Comparison of ENCODE assay signal across 24 cellular contexts in the genomic region with DNA sequence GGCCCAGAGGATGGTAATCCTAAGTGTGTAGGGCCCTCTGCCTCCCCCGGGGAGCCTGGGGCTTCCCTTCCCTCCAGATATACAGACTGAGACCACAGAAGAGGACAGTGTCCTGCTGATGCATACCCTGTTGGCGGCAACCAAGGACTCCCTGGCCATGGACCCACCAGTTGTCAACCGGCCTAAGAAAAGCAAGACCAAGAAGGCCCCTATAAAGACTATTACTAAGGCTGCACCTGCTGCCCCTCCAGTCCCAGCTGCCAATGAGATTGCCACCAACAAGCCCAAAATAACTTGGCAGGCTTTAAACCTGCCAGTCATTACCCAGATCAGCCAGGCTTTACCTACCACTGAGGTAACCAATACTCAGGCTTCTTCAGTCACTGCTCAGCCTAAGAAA. TPM values are rescaled to one million over a fixed set of nuclear protein-coding genes. Genes with fewer than 3 reads are reported as not detected.
DNase-seq lines count a peak whose midpoint lies in the region; ATAC-seq and TF ChIP-seq lines count a peak whose summit lies in the region.
"Had no signal": no experiment of that assay in that cellular context is flagged by ENCODE, and none has a peak within 500 bp of the region (broad histone marks: within the 10 kb centered on the region; RNA-seq: fewer than 3 reads in every experiment).

No MANE protein-coding gene starts in this region.

- H3K36me3 Mint-ChIP-seq in activated naive CD8-positive, alpha-beta T cell treated with anti-CD3 and anti-CD28 coated beads, Interleukin-2, amount 10 ng/mL, durations not matched to agents 7 days and 5 days = no peaks in the 10 kb centered on the region
- no peaks in the 10 kb centered on the region for H3K36me3 Mint-ChIP-seq in activated naive CD8-positive, alpha-beta T cell treated with anti-CD3 and anti-CD28 coated beads for 36 hours
- H3K36me3 Mint-ChIP-seq in brain (peaks cover 32% of the 10 kb centered on the region), nephron (ENCODE audit: low read depth) (peaks cover 35% of the 10 kb centered on the region)

- no peaks in the 10 kb centered on the region for H3K9me3 Mint-ChIP-seq in activated naive CD8-positive, alpha-beta T cell treated with anti-CD3 and anti-CD28 coated beads, Interleukin-2, amount 10 ng/mL, durations not matched to agents 7 days and 5 days
- H3K9me3 Mint-ChIP-seq in activated naive CD8-positive, alpha-beta T cell treated with anti-CD3 and anti-CD28 coated beads for 36 hours = no peaks in the 10 kb centered on the region
- H3K9me3 Mint-ChIP-seq in brain (no peaks in the 10 kb centered on the region), nephron (peaks cover 9% of the 10 kb centered on the region)
- H3K9me3 Mint-ChIP-seq: activated B cell treated with CpG ODN at 0.5 μM for 24 hours; dendritic cell treated with granulocyte-macrophage colony-stimulating factor and Interleukin-4, amounts not matched to agents 40 ng/mL and 50 ng/mL, for 4 days had no signal

- H2AFZ ChIP-seq in hepatocyte = no peak overlapping the region

- no peaks in the 10 kb centered on the region for H3K79me2 ChIP-seq in hepatocyte

- peak overlapping the region; percentile 94 for H3K4me3 Mint-ChIP-seq in activated naive CD8-positive, alpha-beta T cell treated with anti-CD3 and anti-CD28 coated beads, Interleukin-2, amount 10 ng/mL, durations not matched to agents 7 days and 5 days
- no peak overlapping the region for H3K4me3 Mint-ChIP-seq in activated naive CD8-positive, alpha-beta T cell treated with anti-CD3 and anti-CD28 coated beads for 36 hours
- H3K4me3 Mint-ChIP-seq in brain = peak overlapping the region; percentile 87 to 98 (median 95)
- H3K4me3 Mint-ChIP-seq in nephron = peak overlapping the region; percentile 90 to 99 (median 96)
- H3K4me3 Mint-ChIP-seq: dendritic cell treated with granulocyte-macrophage colony-stimulating factor and Interleukin-4, amounts not matched to agents 40 ng/mL and 50 ng/mL, for 4 days had no signal

- ATAC-seq in activated naive CD8-positive, alpha-beta T cell treated with anti-CD3 and anti-CD28 coated beads, Interleukin-2, amount 10 ng/mL, durations not matched to agents 7 days and 5 days (ENCODE audit: low read depth) = no peak
- ATAC-seq: mucosa of descending colon had no signal

- no peaks in the 10 kb centered on the region for H4K20me1 ChIP-seq in hepatocyte (ENCODE audit: insufficient read depth, poor library complexity, severe bottlenecking)
- H4K20me1 ChIP-seq: BLaER1 treated with 17β-estradiol and CSF1 and Interleukin-3, amounts not matched to agents 10 nM and 100 nM had no signal

- H3K9me2 ChIP-seq in hepatocyte (replicated peaks; ENCODE audit: insufficient read depth) = no peaks in the 10 kb centered on the region

- H3K27ac Mint-ChIP-seq in activated naive CD8-positive, alpha-beta T cell treated with anti-CD3 and anti-CD28 coated beads, Interleukin-2, amount 10 ng/mL, durations not matched to agents 7 days and 5 days = no peak overlapping the region
- no peak overlapping the region for H3K27ac Mint-ChIP-seq in activated naive CD8-positive, alpha-beta T cell treated with anti-CD3 and anti-CD28 coated beads for 36 hours
- H3K27ac Mint-ChIP-seq in brain (peak overlapping the region in 3 of 5 experiments; percentile 97 to 99 (median 98)), nephron (peak overlapping the region in 2 of 3 experiments; percentile 55 to 86)
- H3K27ac Mint-ChIP-seq: activated B cell treated with CpG ODN at 0.5 μM for 24 hours had no signal

- no peaks in the 10 kb centered on the region for H3K27me3 Mint-ChIP-seq in activated naive CD8-positive, alpha-beta T cell treated with anti-CD3 and anti-CD28 coated beads, Interleukin-2, amount 10 ng/mL, durations not matched to agents 7 days and 5 days
- H3K27me3 Mint-ChIP-seq in activated naive CD8-positive, alpha-beta T cell treated with anti-CD3 and anti-CD28 coated beads for 36 hours = no peaks in the 10 kb centered on the region
- H3K27me3 Mint-ChIP-seq in brain (peaks cover 4% of the 10 kb centered on the region), nephron (ENCODE audit: low read depth) (no peaks in the 10 kb centered on the region)
- H3K27me3 Mint-ChIP-seq: activated B cell treated with CpG ODN at 0.5 μM for 24 hours had no signal

- CTCF ChIA-PET in RWPE1 (lab: Yijun Ruan, JAX) = no interaction called here

- H3K27ac ChIP-seq in RWPE1 = no peak overlapping the region
- H3K27ac ChIP-seq in hepatocyte = no peak overlapping the region
- H3K27ac ChIP-seq: BLaER1 treated with 17β-estradiol and CSF1 and Interleukin-3, amounts not matched to agents 10 nM and 100 nM; spleen had no signal

- H3K9me3 ChIP-seq in hepatocyte (ENCODE audit: low read depth) = no peaks in the 10 kb centered on the region
- H3K9me3 ChIP-seq: mucosa of descending colon, spleen, uterus had no signal

- no peaks in the 10 kb centered on the region for H3K4me1 ChIP-seq in hepatocyte (ENCODE audit: insufficient read depth)
- H3K4me1 ChIP-seq: spleen, uterus had no signal

- H3K36me3 ChIP-seq in hepatocyte (replicated peaks; ENCODE audit: insufficient read depth, low read depth) = no peaks in the 10 kb centered on the region
- H3K36me3 ChIP-seq: BLaER1 treated with 17β-estradiol and CSF1 and Interleukin-3, amounts not matched to agents 10 nM and 100 nM; spleen; uterus had no signal

- H3K4me3 ChIP-seq in hepatocyte = no peak overlapping the region
- H3K4me3 ChIP-seq: BLaER1 treated with 17β-estradiol and CSF1 and Interleukin-3, amounts not matched to agents 10 nM and 100 nM; mucosa of descending colon had no signal

- POLR2A ChIA-PET in activated naive CD8-positive, alpha-beta T cell treated with anti-CD3 and anti-CD28 coated beads, Interleukin-2, amount 10 ng/mL, durations not matched to agents 7 days and 5 days (lab: Charles Lee) = interaction anchor here (1.1 kb wide), 1 partner anchor 283 kb away, joined by 4 read pairs; no protein-coding TSS in a partner anchor
- POLR2A ChIA-PET in RWPE1 (lab: Yijun Ruan, JAX; ENCODE audit: low non-redundant PET) = no interaction called here

- WGBS in hepatocyte (ENCODE audit: low lambda C conversion rate, missing lambda C conversion rate) = 74% methylated on average over 3 of the region's 3 CpGs

- H3K27me3 ChIP-seq in hepatocyte = no peaks in the 10 kb centered on the region
- H3K27me3 ChIP-seq: uterus had no signal

- TF ChIP-seq CTCF in brain (conservative IDR thresholded peaks at IDR 0.05) (no peak), nephron (IDR thresholded peaks at IDR 0.05; ENCODE audit: unreplicated experiment in 3 of 3) (no peak), RWPE1 (conservative IDR thresholded peaks at IDR 0.05; ENCODE audit: low read depth) (no peak), hepatocyte (IDR thresholded peaks at IDR 0.05; ENCODE audit: poor library complexity) (no peak)

- peaks cover 10% of the 10 kb centered on the region for H3K4me1 Mint-ChIP-seq in activated naive CD8-positive, alpha-beta T cell treated with anti-CD3 and anti-CD28 coated beads, Interleukin-2, amount 10 ng/mL, durations not matched to agents 7 days and 5 days
- H3K4me1 Mint-ChIP-seq in activated naive CD8-positive, alpha-beta T cell treated with anti-CD3 and anti-CD28 coated beads for 36 hours = no peaks in the 10 kb centered on the region
- H3K4me1 Mint-ChIP-seq in brain (peaks cover 20% of the 10 kb centered on the region), nephron (peaks cover 16% of the 10 kb centered on the region)

- no peak overlapping the region for H3K4me2 ChIP-seq in hepatocyte
- H3K4me2 ChIP-seq: BLaER1 treated with 17β-estradiol and CSF1 and Interleukin-3, amounts not matched to agents 10 nM and 100 nM had no signal

- DNase-seq in activated naive CD8-positive, alpha-beta T cell treated with anti-CD3 and anti-CD28 coated beads, Interleukin-2, amount 10 ng/mL, durations not matched to agents 7 days and 5 days = no peak
- DNase-seq in activated naive CD8-positive, alpha-beta T cell treated with anti-CD3 and anti-CD28 coated beads for 36 hours = no peak
- DNase-seq in NCI-H1105 treated with DMSO at 0.1 percent for 48 hours (lab: John Stamatoyannopoulos, UW) (no peak), RWPE1 (ENCODE audit: low spot score) (no peak), NCI-H1436 (lab: John Stamatoyannopoulos, UW) (no peak), hepatocyte (ENCODE audit: low spot score) (no peak)
- DNase-seq: activated B cell treated with CpG ODN at 0.5 μM for 24 hours; Calu3; DND-41; islet precursor cell; Kasumi-1; mucosa of descending colon; NCI-H1048; NCI-H2081 treated with DMSO at 0.1 percent for 48 hours; occipital lobe; OCI-M1; retina; spleen; stimulated activated CD4-positive, alpha-beta T cell treated with anti-CD3 and anti-CD28 coated beads, Interleukin-2, amount 100 ng/mL, for 48 hours; uterus had no signal

RNA-seq across cellular contexts. Expression of a gene that starts 1.9 kb away (rescaled TPM):
- total RNA-seq in activated naive CD8-positive, alpha-beta T cell treated with anti-CD3 and anti-CD28 coated beads, Interleukin-2, amount 10 ng/mL, durations not matched to agents 7 days and 5 days = 1 to 10 TPM; 3.6 to 3.9 TPM
- 1 to 10 TPM; 5.9 to 7.9 TPM for total RNA-seq in activated naive CD8-positive, alpha-beta T cell treated with anti-CD3 and anti-CD28 coated beads for 36 hours
- polyA plus RNA-seq in brain (ENCODE audit: insufficient read depth, low read depth, low replicate concordance) (34.6 TPM), hepatocyte (65.7 and 89.2 TPM in 2 replicates)
- 46.2 and 53.5 TPM in 2 replicates for total RNA-seq in hepatocyte
- total RNA-seq: Calu3 had no signal

Comparison
In these comparisons a context has a peak if more than half of its experiments do, and no peak if none do; other contexts are left out.
1. H3K27ac Mint-ChIP-seq: peak in brain (3 of 5) and nephron (2 of 3); none in activated naive CD8-positive, alpha-beta T cell treated with anti-CD3 and anti-CD28 coated beads, Interleukin-2, amount 10 ng/mL, durations not matched to agents 7 days and 5 days (single experiment) and activated naive CD8-positive, alpha-beta T cell treated with anti-CD3 and anti-CD28 coated beads for 36 hours (single experiment).